ENCODE assay signal across 13 cellular contexts in the genomic region with DNA sequence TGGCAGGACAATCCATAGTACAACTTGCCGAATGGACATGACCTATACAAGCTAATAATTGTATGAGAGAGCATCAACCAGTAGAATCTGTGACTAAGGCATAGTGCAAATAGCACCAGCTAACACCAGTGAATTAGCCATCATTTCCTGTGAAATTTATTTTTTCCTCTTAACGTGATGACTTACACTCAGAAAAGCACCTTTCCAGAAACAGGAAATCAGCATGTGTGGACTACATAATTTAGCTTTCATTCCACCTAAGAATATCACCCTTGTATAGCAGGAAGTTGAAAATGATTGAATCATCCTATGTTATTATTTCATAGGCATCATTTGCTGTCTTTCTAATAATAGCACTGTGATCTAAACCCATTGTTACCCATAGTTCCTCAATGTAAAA.
"Had no signal": no experiment of that assay in that cellular context is flagged by ENCODE, and none has a peak within 500 bp of the region (broad histone marks: within the 10 kb centered on the region; RNA-seq: fewer than 3 reads in every experiment).

No MANE protein-coding gene starts in this region.

- H3K27me3 ChIP-seq: breast epithelium, upper lobe of right lung had no signal

- H3K9me3 ChIP-seq: breast epithelium, upper lobe of right lung had no signal

- ATAC-seq: left colon; natural killer cell treated with Interleukin-12 subunit alpha and Interleukin-12 subunit beta and Interleukin-15 and Interleukin-18, amount 100 ng/mL, for 72 hours; stimulated activated naive CD8-positive, alpha-beta T cell treated with anti-CD3 and anti-CD28 coated beads, Interleukin-15, Interleukin-2, amounts not matched to agents 100 U/mL and 50 U/mL, for 24 hours; upper lobe of right lung had no signal

- DNase-seq: activated CD4-positive, alpha-beta memory T cell treated with anti-CD3 and anti-CD28 coated beads, Interleukin-2, amount 10 ng/mL, durations not matched to agents 7 days and 5 days; activated gamma-delta T cell; activated naive CD8-positive, alpha-beta T cell treated with anti-CD3 and anti-CD28 coated beads for 36 hours; activated T-cell treated with anti-CD3 and anti-CD28 coated beads, Interleukin-2, amount 50 U/mL, for 48 hours; immature natural killer cell; left colon; stimulated activated CD4-positive, alpha-beta T cell treated with anti-CD3 and anti-CD28 coated beads, Interleukin-2, amount 100 ng/mL, for 48 hours; stimulated activated naive CD8-positive, alpha-beta T cell treated with anti-CD3 and anti-CD28 coated beads, Interleukin-15, Interleukin-2, amounts not matched to agents 100 U/mL and 50 U/mL, for 24 hours; T1000; upper lobe of right lung had no signal

- H3K4me1 ChIP-seq: breast epithelium, upper lobe of right lung had no signal

- H3K4me3 ChIP-seq: breast epithelium, upper lobe of right lung had no signal

- H3K27ac ChIP-seq: breast epithelium, upper lobe of right lung, VCaP had no signal

- H3K36me3 ChIP-seq: breast epithelium, upper lobe of right lung had no signal
